In the genomic region with DNA sequence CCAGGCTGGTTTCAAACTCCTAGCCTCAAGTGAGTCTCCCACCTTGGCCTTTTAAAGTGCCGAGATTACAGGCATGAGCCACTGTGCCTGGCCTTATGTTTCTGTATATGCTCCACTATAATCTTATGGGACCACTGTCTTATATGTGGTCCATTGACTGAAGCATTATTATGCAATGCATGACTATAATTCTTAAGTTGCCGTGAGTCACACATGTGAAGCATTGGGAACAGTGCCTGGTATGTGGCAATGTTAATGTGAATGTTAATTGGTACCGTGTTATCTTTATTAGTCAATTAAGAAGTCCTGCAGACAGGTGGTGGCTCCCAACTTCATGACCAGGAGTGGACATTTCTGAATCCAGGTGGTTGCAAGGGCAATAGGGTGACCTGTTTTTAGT, we compare ENCODE assay signal across 18 cellular contexts. TPM values are rescaled to one million over a fixed set of nuclear protein-coding genes. Genes with fewer than 3 reads are reported as not detected.
DNase-seq lines count a peak whose midpoint lies in the region; ATAC-seq and TF ChIP-seq lines count a peak whose summit lies in the region.
"Had no signal": no experiment of that assay in that cellular context is flagged by ENCODE, and none has a peak within 500 bp of the region (broad histone marks: within the 10 kb centered on the region; RNA-seq: fewer than 3 reads in every experiment).

No MANE protein-coding gene starts in this region.

- H3K4me3 ChIP-seq in AG10803 (ENCODE audit: low read length), result no peak overlapping the region
- H3K4me3 ChIP-seq in adipocyte (ENCODE audit: low read length), result no peak overlapping the region
- no peak overlapping the region for H3K4me3 ChIP-seq in heart right ventricle
- H3K4me3 ChIP-seq: GM12878, ovary, SJSA1 had no signal

- peaks cover 27% of the 10 kb centered on the region for H3K4me1 ChIP-seq in adipocyte (ENCODE audit: control insufficient read depth, insufficient read depth, low read length)
- H3K4me1 ChIP-seq in foreskin keratinocyte, result peaks cover 4% of the 10 kb centered on the region
- peaks cover 0 to 8% (median 0%) of the 10 kb centered on the region in 9 donors for H3K4me1 ChIP-seq in heart right ventricle

- no peaks in the 10 kb centered on the region for H3K27me3 Mint-ChIP-seq in chondrocyte (ENCODE audit: low read depth)

- H3K27me3 ChIP-seq in adipocyte (replicated peaks; ENCODE audit: control insufficient read depth, insufficient read depth, low read length), result no peaks in the 10 kb centered on the region
- H3K27me3 ChIP-seq in foreskin keratinocyte, result no peaks in the 10 kb centered on the region
- no peaks in the 10 kb centered on the region for H3K27me3 ChIP-seq in heart right ventricle
- H3K27me3 ChIP-seq: BE2C, brain microvascular endothelial cell, ovary, SJSA1 had no signal

- no peaks in the 10 kb centered on the region for H3K36me3 Mint-ChIP-seq in chondrocyte (ENCODE audit: low read depth)

- WGBS in heart right ventricle, 2 donors, result 89 to 90% methylated on average over 3 of the region's 3 CpGs

- H3K4me3 Mint-ChIP-seq in chondrocyte (ENCODE audit: unreplicated experiment), result no peak overlapping the region
- H3K4me3 Mint-ChIP-seq: activated CD8-positive, alpha-beta T cell treated with anti-CD3 and anti-CD28 coated beads, Interleukin-2, amount 10 ng/mL, durations not matched to agents 7 days and 5 days had no signal

- no peak overlapping the region for H3K9ac ChIP-seq in adipocyte (ENCODE audit: low read length)

- intact Hi-C loops in heart right ventricle (cut with DNase I), result no loop called here

- H3K9me3 Mint-ChIP-seq in chondrocyte (ENCODE audit: low read depth), result no peaks in the 10 kb centered on the region

- peak; percentile 66 for ATAC-seq in foreskin keratinocyte
- no peak for ATAC-seq in HG02571 (IDR thresholded peaks at IDR 0.05; ENCODE audit: unreplicated experiment)
- no peak for ATAC-seq in heart right ventricle
- ATAC-seq: activated CD8-positive, alpha-beta T cell treated with anti-CD3 and anti-CD28 coated beads, Interleukin-2, amount 10 ng/mL, durations not matched to agents 7 days and 5 days; GM12878 had no signal

- H3K27ac Mint-ChIP-seq in chondrocyte (ENCODE audit: unreplicated experiment), result no peak overlapping the region
- H3K27ac Mint-ChIP-seq: activated CD8-positive, alpha-beta T cell treated with anti-CD3 and anti-CD28 coated beads, Interleukin-2, amount 10 ng/mL, durations not matched to agents 7 days and 5 days had no signal

- peaks cover 14% of the 10 kb centered on the region for H3K4me1 Mint-ChIP-seq in chondrocyte (ENCODE audit: low read depth)

- no peaks in the 10 kb centered on the region for H3K9me3 ChIP-seq in adipocyte (ENCODE audit: control insufficient read depth, low read length)
- H3K9me3 ChIP-seq in heart right ventricle, result no peaks in the 10 kb centered on the region
- H3K9me3 ChIP-seq: BE2C, ovary, SJSA1 had no signal

- DNase-seq in AG10803 (ENCODE audit: low read depth), result peak; percentile 85
- peak; percentile 49 for DNase-seq in HT-29 (ENCODE audit: low spot score)
- DNase-seq in adipocyte (ENCODE audit: low read depth), result peak; percentile 51
- DNase-seq in foreskin keratinocyte, result peak in 1 of 2 donors; percentile 56
- no peak for DNase-seq in heart right ventricle
- no peak for DNase-seq in NCI-H446 (lab: John Stamatoyannopoulos, UW)
- no peak for DNase-seq in chondrocyte (ENCODE audit: low spot score)
- DNase-seq: activated CD8-positive, alpha-beta T cell treated with anti-CD3 and anti-CD28 coated beads, Interleukin-2, amount 10 ng/mL, durations not matched to agents 7 days and 5 days; activated effector memory CD4-positive, alpha-beta T cell treated with anti-CD3 and anti-CD28 coated beads, Interleukin-2, amount 50 U/mL, for 16 hours; BE2C; brain microvascular endothelial cell; DND-41; NK-92 treated with Interleukin-12 subunit alpha and Interleukin-12 subunit beta, amount 100 ng/mL, for 24 hours; ovary; stimulated activated CD4-positive, alpha-beta T cell treated with anti-CD3 and anti-CD28 coated beads, Interleukin-12 subunit alpha, Interleukin-12 subunit beta, amount 100 ng/mL, for 4 hours had no signal

- H3K36me3 ChIP-seq in adipocyte (ENCODE audit: control insufficient read depth, insufficient read depth, low read length, severe bottlenecking), result no peaks in the 10 kb centered on the region
- no peaks in the 10 kb centered on the region for H3K36me3 ChIP-seq in heart right ventricle
- H3K36me3 ChIP-seq: BE2C, brain microvascular endothelial cell, ovary, SJSA1 had no signal

- TF ChIP-seq CTCF in AG10803 (conservative IDR thresholded peaks at IDR 0.05; ENCODE audit: low read length) (no peak), foreskin keratinocyte (conservative IDR thresholded peaks at IDR 0.05) (no peak), heart right ventricle (IDR thresholded peaks at IDR 0.05) (no peak), chondrocyte (IDR thresholded peaks at IDR 0.05) (no peak)

- no peak overlapping the region for H3K27ac ChIP-seq in foreskin keratinocyte
- no peak overlapping the region for H3K27ac ChIP-seq in heart right ventricle
- H3K27ac ChIP-seq: brain microvascular endothelial cell, ovary, SJSA1 had no signal

RNA-seq across cellular contexts. Expression of gene ASXL1, which starts 14.7 kb away (rescaled TPM):
- 74.3 and 74.9 TPM in 2 replicates for total RNA-seq in HT-29 (2014; rRNA removed; shearing (Covaris generic))
- 28.2 and 31.7 TPM in 2 replicates for total RNA-seq in foreskin keratinocyte
- 11.7 and 12.8 TPM in 2 replicates for polyA plus RNA-seq in foreskin keratinocyte
- total RNA-seq in heart right ventricle, result 10 to 100 TPM; 23.1 to 39.4 (median 29.4) TPM
- 10 to 100 TPM; 10.0 to 27.1 TPM for polyA plus RNA-seq in heart right ventricle
- total RNA-seq in chondrocyte, result 59.9 to 92.6 TPM (median 78.9 TPM) in 3 replicates

Comparison
In these comparisons a context has a peak if more than half of its experiments do, and no peak if none do; other contexts are left out.
1. DNase-seq: peak in AG10803 (single experiment), HT-29 (single experiment) and adipocyte (single experiment); none in heart right ventricle (0 of 2), NCI-H446 (0 of 2) and chondrocyte (single experiment).